In genomic region chr11:114345575-114346222, GRCh38 we compare ENCODE assay signal across 25 cellular contexts. TPM values are rescaled to one million over a fixed set of nuclear protein-coding genes. Genes with fewer than 3 reads are reported as not detected.
"Had no signal": no experiment of that assay in that cellular context is flagged by ENCODE, and none has a peak within 500 bp of the region (broad histone marks: within the 10 kb centered on the region; RNA-seq: fewer than 3 reads in every experiment).

No MANE protein-coding gene starts in this region.

- H2AFZ ChIP-seq: hepatocyte had no signal

- H3K79me2 ChIP-seq: hepatocyte had no signal

- H3K4me2 ChIP-seq: hepatocyte had no signal

- H3K27me3 ChIP-seq: dorsolateral prefrontal cortex, gastrocnemius medialis, heart left ventricle, hepatocyte, ovary, suprapubic skin, transverse colon, upper lobe of right lung, uterus had no signal

- ATAC-seq: gastrocnemius medialis; heart left ventricle; left cardiac atrium; natural killer cell; psoas muscle; right cardiac atrium; stimulated activated naive B cell treated with anti-CD40 and anti-IgM and Interleukin-4, amounts not matched to agents 10 μg/mL and 1 μg/mL and 100 μg/mL, for 72 hours; upper lobe of right lung had no signal

- DNase-seq: dorsolateral prefrontal cortex; effector CD4-positive, alpha-beta T cell; foreskin fibroblast; gastrocnemius medialis; heart left ventricle; left cardiac atrium; left ventricle myocardium inferior; natural killer cell; occipital lobe; ovary; posterior cingulate gyrus; psoas muscle; right cardiac atrium; stimulated activated CD4-positive, alpha-beta T cell treated with anti-CD3 and anti-CD28 coated beads, Interleukin-15, amount 100 ng/mL, for 24 hours; stimulated activated CD4-positive, alpha-beta T cell treated with anti-CD3 and anti-CD28 coated beads, Interleukin-2, amount 100 ng/mL, for 48 hours; stimulated activated naive B cell treated with anti-CD40 and anti-IgM and Interleukin-4, amounts not matched to agents 10 μg/mL and 1 μg/mL and 100 μg/mL, for 72 hours; transverse colon; upper lobe of right lung; uterus had no signal

- H3K36me3 ChIP-seq: gastrocnemius medialis, heart left ventricle, left ventricle myocardium inferior, ovary, suprapubic skin, transverse colon, upper lobe of right lung, uterus had no signal

- H3K9me3 ChIP-seq: gastrocnemius medialis, left ventricle myocardium inferior, ovary, psoas muscle, suprapubic skin, transverse colon, upper lobe of right lung, uterus had no signal

- FAIRE-seq: colon, small intestine had no signal

- H3K4me1 ChIP-seq: uterus had no signal

- H3K4me3 ChIP-seq: hepatocyte, lung, ovary, suprapubic skin, transverse colon had no signal

- H3K27ac ChIP-seq: dorsolateral prefrontal cortex, gastrocnemius medialis, heart left ventricle, hepatocyte, left ventricle myocardium inferior, ovary, psoas muscle, suprapubic skin, transverse colon, upper lobe of right lung, uterus had no signal

RNA-seq across cellular contexts. Expression of gene NNMT, which starts 49.5 kb away (rescaled TPM):
- total RNA-seq: occipital lobe had no signal
- polyA plus RNA-seq: neural cell had no signal
